In the genomic region with DNA sequence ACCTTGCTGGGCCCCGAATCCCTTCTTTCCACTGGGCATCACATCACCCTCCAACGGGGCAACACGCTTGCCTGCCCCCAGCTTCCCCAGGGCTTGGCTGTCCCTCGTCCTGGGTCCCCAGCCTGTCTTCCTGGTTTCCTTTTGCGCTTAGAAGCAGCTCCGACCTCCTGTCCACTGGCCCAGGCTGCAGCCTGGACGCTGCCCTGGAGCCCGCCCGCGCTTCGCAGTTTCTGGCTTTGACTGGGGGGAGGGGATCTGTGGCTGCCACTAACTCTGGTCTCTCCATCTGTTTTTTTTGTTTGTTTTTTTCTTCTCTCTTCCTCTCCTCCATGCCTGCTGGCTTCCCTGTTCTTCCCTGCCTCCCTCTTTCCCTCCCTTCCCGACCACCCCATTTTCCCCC, we compare ENCODE assay signal across 2 cellular contexts.
TF ChIP-seq lines count a peak whose summit lies in the region.

No MANE protein-coding gene starts in this region.

TF ChIP-seq in SK-N-SH, 30 proteins besides CTCF, POLR2A, EP300 and RAD21 (continued from another document):
- TF ChIP-seq, protein P1, sequence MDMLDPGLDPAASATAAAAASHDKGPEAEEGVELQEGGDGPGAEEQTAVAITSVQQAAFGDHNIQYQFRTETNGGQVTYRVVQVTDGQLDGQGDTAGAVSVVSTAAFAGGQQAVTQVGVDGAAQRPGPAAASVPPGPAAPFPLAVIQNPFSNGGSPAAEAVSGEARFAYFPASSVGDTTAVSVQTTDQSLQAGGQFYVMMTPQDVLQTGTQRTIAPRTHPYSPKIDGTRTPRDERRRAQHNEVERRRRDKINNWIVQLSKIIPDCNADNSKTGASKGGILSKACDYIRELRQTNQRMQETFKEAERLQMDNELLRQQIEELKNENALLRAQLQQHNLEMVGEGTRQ (IDR thresholded peaks at IDR 0.05; ENCODE audit: borderline replicate concordance, low read depth, low read length), result no peak
- no peak for TF ChIP-seq RFX5 (IDR thresholded peaks at IDR 0.05; ENCODE audit: low read length)
- TF ChIP-seq TEAD4 (IDR thresholded peaks at IDR 0.05; ENCODE audit: borderline replicate concordance, insufficient read depth), result no peak
- no peak for TF ChIP-seq MEF2A (IDR thresholded peaks at IDR 0.05; ENCODE audit: borderline replicate concordance, low read depth)
- TF ChIP-seq, protein P2, sequence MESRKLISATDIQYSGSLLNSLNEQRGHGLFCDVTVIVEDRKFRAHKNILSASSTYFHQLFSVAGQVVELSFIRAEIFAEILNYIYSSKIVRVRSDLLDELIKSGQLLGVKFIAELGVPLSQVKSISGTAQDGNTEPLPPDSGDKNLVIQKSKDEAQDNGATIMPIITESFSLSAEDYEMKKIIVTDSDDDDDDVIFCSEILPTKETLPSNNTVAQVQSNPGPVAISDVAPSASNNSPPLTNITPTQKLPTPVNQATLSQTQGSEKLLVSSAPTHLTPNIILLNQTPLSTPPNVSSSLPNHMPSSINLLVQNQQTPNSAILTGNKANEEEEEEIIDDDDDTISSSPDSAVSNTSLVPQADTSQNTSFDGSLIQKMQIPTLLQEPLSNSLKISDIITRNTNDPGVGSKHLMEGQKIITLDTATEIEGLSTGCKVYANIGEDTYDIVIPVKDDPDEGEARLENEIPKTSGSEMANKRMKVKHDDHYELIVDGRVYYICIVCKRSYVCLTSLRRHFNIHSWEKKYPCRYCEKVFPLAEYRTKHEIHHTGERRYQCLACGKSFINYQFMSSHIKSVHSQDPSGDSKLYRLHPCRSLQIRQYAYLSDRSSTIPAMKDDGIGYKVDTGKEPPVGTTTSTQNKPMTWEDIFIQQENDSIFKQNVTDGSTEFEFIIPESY (IDR thresholded peaks at IDR 0.05; ENCODE audit: borderline replicate concordance, low read depth), result no peak
- no peak for TF ChIP-seq YY1 (IDR thresholded peaks at IDR 0.05; ENCODE audit: low read depth)
- TF ChIP-seq CHD2 (IDR thresholded peaks at IDR 0.05; ENCODE audit: low read length, partially characterized antibody), result no peak
- no peak for TF ChIP-seq TAF1 (IDR thresholded peaks at IDR 0.05; ENCODE audit: borderline replicate concordance, low read depth, low read length)
- TF ChIP-seq JUND (IDR thresholded peaks at IDR 0.05), result no peak
- TF ChIP-seq TCF12 (IDR thresholded peaks at IDR 0.05), result no peak
- no peak for TF ChIP-seq NRF1 (IDR thresholded peaks at IDR 0.05; ENCODE audit: low read depth, low read length)

TF ChIP-seq in SK-N-SH treated with all-trans-retinoic acid at 6 μM for 48 hours, 23 proteins besides CTCF, POLR2A, EP300 and RAD21:
- TF ChIP-seq, protein P3, sequence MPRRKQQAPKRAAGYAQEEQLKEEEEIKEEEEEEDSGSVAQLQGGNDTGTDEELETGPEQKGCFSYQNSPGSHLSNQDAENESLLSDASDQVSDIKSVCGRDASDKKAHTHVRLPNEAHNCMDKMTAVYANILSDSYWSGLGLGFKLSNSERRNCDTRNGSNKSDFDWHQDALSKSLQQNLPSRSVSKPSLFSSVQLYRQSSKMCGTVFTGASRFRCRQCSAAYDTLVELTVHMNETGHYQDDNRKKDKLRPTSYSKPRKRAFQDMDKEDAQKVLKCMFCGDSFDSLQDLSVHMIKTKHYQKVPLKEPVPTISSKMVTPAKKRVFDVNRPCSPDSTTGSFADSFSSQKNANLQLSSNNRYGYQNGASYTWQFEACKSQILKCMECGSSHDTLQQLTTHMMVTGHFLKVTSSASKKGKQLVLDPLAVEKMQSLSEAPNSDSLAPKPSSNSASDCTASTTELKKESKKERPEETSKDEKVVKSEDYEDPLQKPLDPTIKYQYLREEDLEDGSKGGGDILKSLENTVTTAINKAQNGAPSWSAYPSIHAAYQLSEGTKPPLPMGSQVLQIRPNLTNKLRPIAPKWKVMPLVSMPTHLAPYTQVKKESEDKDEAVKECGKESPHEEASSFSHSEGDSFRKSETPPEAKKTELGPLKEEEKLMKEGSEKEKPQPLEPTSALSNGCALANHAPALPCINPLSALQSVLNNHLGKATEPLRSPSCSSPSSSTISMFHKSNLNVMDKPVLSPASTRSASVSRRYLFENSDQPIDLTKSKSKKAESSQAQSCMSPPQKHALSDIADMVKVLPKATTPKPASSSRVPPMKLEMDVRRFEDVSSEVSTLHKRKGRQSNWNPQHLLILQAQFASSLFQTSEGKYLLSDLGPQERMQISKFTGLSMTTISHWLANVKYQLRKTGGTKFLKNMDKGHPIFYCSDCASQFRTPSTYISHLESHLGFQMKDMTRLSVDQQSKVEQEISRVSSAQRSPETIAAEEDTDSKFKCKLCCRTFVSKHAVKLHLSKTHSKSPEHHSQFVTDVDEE (CRISPR knock-in tag; IDR thresholded peaks at IDR 0.05), result no peak
- TF ChIP-seq ESRRG (CRISPR knock-in tag; IDR thresholded peaks at IDR 0.05) (no peak), RARB (CRISPR knock-in tag; IDR thresholded peaks at IDR 0.05) (no peak), GLIS3 (CRISPR knock-in tag; IDR thresholded peaks at IDR 0.05) (no peak), CSDC2 (CRISPR knock-in tag; IDR thresholded peaks at IDR 0.05) (no peak), ZNF70 (CRISPR knock-in tag; IDR thresholded peaks at IDR 0.05) (no peak), SNAI2 (CRISPR knock-in tag; IDR thresholded peaks at IDR 0.05) (no peak), TCF4 (CRISPR knock-in tag; IDR thresholded peaks at IDR 0.05; ENCODE audit: borderline replicate concordance) (no peak), BACH2 (CRISPR knock-in tag; IDR thresholded peaks at IDR 0.05; ENCODE audit: borderline replicate concordance) (no peak), ISL1 (CRISPR knock-in tag; IDR thresholded peaks at IDR 0.05) (no peak)
